32 cellular contexts compared by ENCODE assay signal in the genomic region with DNA sequence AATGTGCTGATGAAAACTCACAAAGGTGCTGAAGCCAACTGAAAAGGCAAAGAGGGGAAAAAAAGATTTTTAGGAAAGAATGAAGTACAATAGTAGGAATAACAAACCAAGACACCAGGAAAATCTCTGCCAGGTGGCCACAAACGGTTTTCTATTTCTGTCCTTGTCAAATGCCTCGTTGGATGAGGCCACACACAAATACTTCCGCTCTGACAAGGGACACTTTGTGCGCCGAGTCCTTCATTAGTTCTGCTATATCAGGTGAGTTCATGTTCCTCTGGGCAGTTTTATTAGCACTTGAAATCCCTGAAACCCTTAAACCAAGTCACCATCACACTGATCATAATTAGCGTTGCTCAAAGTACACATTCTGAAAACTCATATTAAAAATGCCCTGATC.
"Had no signal": no experiment of that assay in that cellular context is flagged by ENCODE, and none has a peak within 500 bp of the region (broad histone marks: within the 10 kb centered on the region; RNA-seq: fewer than 3 reads in every experiment).

No MANE protein-coding gene starts in this region.

- ATAC-seq: activated CD8-positive, alpha-beta T cell treated with anti-CD3 and anti-CD28 coated beads, Interleukin-2, amount 10 ng/mL, durations not matched to agents 7 days and 5 days; PC-3 had no signal

- DNase-seq: activated CD4-positive, alpha-beta T cell treated with anti-CD3 and anti-CD28 coated beads, Interleukin-2, amount 10 ng/mL, durations not matched to agents 7 days and 5 days; activated CD4-positive, alpha-beta T cell treated with anti-CD3 and anti-CD28 coated beads, Interleukin-2, amount 50 U/mL, for 48 hours; activated CD4-positive, CD25-positive, alpha-beta regulatory T cell; activated CD8-positive, alpha-beta T cell treated with anti-CD3 and anti-CD28 coated beads, Interleukin-2, amount 10 ng/mL, durations not matched to agents 7 days and 5 days; activated gamma-delta T cell; activated naive CD4-positive, alpha-beta T cell treated with Interleukin-2 at 50 U/mL for 16 hours; activated naive CD8-positive, alpha-beta T cell treated with anti-CD3 and anti-CD28 coated beads, Interleukin-2, amount 10 ng/mL, durations not matched to agents 7 days and 5 days; activated T-cell treated with anti-CD3 and anti-CD28 coated beads, Interleukin-2, amount 50 U/mL, for 24 hours; amygdala; colonic mucosa; MM.1S; MV-4-11; NCI-H1092; NCI-H1436 treated with DMSO at 0.1 percent for 48 hours; NCI-H187; NCI-H2029 treated with DMSO at 0.1 percent for 48 hours; NCI-H2171 treated with DMSO at 0.1 percent for 48 hours; NCI-H2227 treated with DMSO at 0.1 percent for 48 hours; NCI-H446; NCI-H524 treated with DMSO at 0.1 percent for 48 hours; NK-92 treated with Interleukin-12 subunit alpha and Interleukin-12 subunit beta, amount 100 ng/mL, for 24 hours; PC-3; Peyer's patch; RPMI8226; SW 1271; T-helper 1 cell; T-helper 2 cell; T-helper 9 cell had no signal

- H3K4me3 ChIP-seq: ascending aorta, cardiac muscle cell, colonic mucosa, Peyer's patch had no signal

- H3K27ac ChIP-seq: ascending aorta, cardiac muscle cell, colonic mucosa, KMS-11, Peyer's patch, VCaP had no signal

- H3K4me1 ChIP-seq: ascending aorta, colonic mucosa, Peyer's patch had no signal

- H3K27me3 ChIP-seq: ascending aorta, cardiac muscle cell, colonic mucosa, Peyer's patch had no signal

- H3K9me3 ChIP-seq: ascending aorta, colonic mucosa, Peyer's patch had no signal

- H3K36me3 ChIP-seq: ascending aorta, cardiac muscle cell, colonic mucosa, Peyer's patch had no signal
